1 cellular context compared by ENCODE assay signal in the genomic region with DNA sequence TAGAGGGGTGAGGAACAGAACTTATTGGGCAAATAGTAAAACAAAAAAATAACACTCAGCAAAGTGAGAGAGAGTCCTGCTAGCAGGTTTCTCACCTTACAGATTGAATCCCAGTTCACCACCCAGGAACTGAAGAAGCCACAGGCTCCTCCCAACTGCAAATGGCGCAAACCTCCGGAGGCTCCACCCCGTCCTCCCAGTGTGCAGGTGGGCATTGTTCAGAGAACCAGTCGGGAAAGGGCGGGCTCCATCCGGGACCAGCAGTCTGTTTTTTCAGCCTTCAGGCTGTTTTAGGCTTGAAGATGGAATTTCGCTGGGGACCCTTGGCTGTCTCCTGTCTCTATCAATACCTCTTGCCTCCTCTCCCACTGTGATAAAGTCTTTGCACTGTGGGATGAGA.
TF ChIP-seq lines count a peak whose summit lies in the region.

No MANE protein-coding gene starts in this region.

TF ChIP-seq in H1, 55 proteins besides CTCF, POLR2A, EP300 and RAD21 (continued from another document):
- TF ChIP-seq TBP (IDR thresholded peaks at IDR 0.05; ENCODE audit: low read depth, low read length) (no peak), FOSL1 (IDR thresholded peaks at IDR 0.05; ENCODE audit: insufficient read depth, low read depth, low read length) (no peak), YY1 (IDR thresholded peaks at IDR 0.05; ENCODE audit: low read depth, low read length) (no peak), GTF2F1 (IDR thresholded peaks at IDR 0.05; ENCODE audit: borderline replicate concordance, low read depth, low read length) (no peak), HDAC2 (IDR thresholded peaks at IDR 0.05; ENCODE audit: borderline replicate concordance in 1 of 2, low read depth in 2 of 2, low read length in 2 of 2) (no peak), RFX5 (IDR thresholded peaks at IDR 0.05; ENCODE audit: borderline replicate concordance, low read depth, low read length) (no peak), GABPA (IDR thresholded peaks at IDR 0.05; ENCODE audit: borderline replicate concordance, insufficient read depth, low read length) (no peak), CTBP2 (IDR thresholded peaks at IDR 0.05; ENCODE audit: borderline replicate concordance, insufficient read depth, insufficient read length, low read length) (no peak), SAP30 (IDR thresholded peaks at IDR 0.05; ENCODE audit: insufficient read depth, insufficient replicate concordance, low read length) (no peak), KDM5A (IDR thresholded peaks at IDR 0.05; ENCODE audit: low read length) (no peak), RNF2 (IDR thresholded peaks at IDR 0.05; ENCODE audit: borderline replicate concordance, low read depth, low read length, missing control alignments, poor library complexity, severe bottlenecking) (no peak)
- TF ChIP-seq, protein P1, sequence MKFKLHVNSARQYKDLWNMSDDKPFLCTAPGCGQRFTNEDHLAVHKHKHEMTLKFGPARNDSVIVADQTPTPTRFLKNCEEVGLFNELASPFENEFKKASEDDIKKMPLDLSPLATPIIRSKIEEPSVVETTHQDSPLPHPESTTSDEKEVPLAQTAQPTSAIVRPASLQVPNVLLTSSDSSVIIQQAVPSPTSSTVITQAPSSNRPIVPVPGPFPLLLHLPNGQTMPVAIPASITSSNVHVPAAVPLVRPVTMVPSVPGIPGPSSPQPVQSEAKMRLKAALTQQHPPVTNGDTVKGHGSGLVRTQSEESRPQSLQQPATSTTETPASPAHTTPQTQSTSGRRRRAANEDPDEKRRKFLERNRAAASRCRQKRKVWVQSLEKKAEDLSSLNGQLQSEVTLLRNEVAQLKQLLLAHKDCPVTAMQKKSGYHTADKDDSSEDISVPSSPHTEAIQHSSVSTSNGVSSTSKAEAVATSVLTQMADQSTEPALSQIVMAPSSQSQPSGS (IDR thresholded peaks at IDR 0.05; ENCODE audit: low read length): no peak
